ENCODE assay signal across 18 cellular contexts in genomic region chr5:126863402-126863801, GRCh38.
A peak's percentile ranks its signal among the peaks of the same experiment; 100 is the strongest.
DNase-seq lines count a peak whose midpoint lies in the region; ATAC-seq and TF ChIP-seq lines count a peak whose summit lies in the region.
"Had no signal": no experiment of that assay in that cellular context is flagged by ENCODE, and none has a peak within 500 bp of the region (broad histone marks: within the 10 kb centered on the region; RNA-seq: fewer than 3 reads in every experiment).

No MANE protein-coding gene starts in this region.

- DNase-seq in DMS53 (lab: John Stamatoyannopoulos, UW) (peak; percentile 51), DMS53 treated with DMSO at 0.1 percent for 48 hours (lab: John Stamatoyannopoulos, UW; ENCODE audit: unreplicated experiment) (no peak), mesenchymal stem cell (no peak), gastrocnemius medialis (no peak), activated gamma-delta T cell treated with Interleukin-2 at 50 U/mL for 16 hours (no peak), NCI-H2029 treated with DMSO at 0.1 percent for 48 hours (lab: John Stamatoyannopoulos, UW) (no peak), KBM-7 (no peak)
- DNase-seq: CD4-positive, CD25-positive, alpha-beta regulatory T cell; CD8-positive, alpha-beta memory T cell; DMS 273 treated with DMSO at 0.1 percent for 48 hours; DND-41; GOT3; HFFc6 had no signal

- H3K4ac ChIP-seq in mesenchymal stem cell (ENCODE audit: low read depth in 1 of 2, low read length in 2 of 2): no peak overlapping the region

- no peak for TF ChIP-seq CTCF in gastrocnemius medialis (IDR thresholded peaks at IDR 0.05 in 4 of 5, conservative IDR thresholded peaks at IDR 0.05 in 1 of 5)

- no peaks in the 10 kb centered on the region for H3K4me1 ChIP-seq in mesenchymal stem cell (ENCODE audit: control insufficient read depth, insufficient read depth, low read depth, low read length)
- peaks cover 0 to 4% of the 10 kb centered on the region in 2 donors for H3K4me1 ChIP-seq in gastrocnemius medialis
- H3K4me1 ChIP-seq: HAP-1 had no signal

- in situ Hi-C loops in gastrocnemius medialis (cut with MboI; ENCODE audit: low sequenced_read_pairs in 4 of 4) (loop anchor here in 1 of 4 donors (25.0 kb wide), 1 partner anchor 174 kb away; the partner anchor contains the start of gene MARCHF3), KBM-7 (cut with MboI; ENCODE audit: low pct_unique_long_range_greater_than_20kb, low sequenced_read_pairs) (no loop called here)

- TF ChIP-seq POLR2A in gastrocnemius medialis (IDR thresholded peaks at IDR 0.05): no peak

- H3K9me3 ChIP-seq in mesenchymal stem cell (ENCODE audit: control insufficient read depth, low read length): no peaks in the 10 kb centered on the region
- H3K9me3 ChIP-seq in gastrocnemius medialis: no peaks in the 10 kb centered on the region
- H3K9me3 ChIP-seq: BLaER1, HAP-1 had no signal

- no peak overlapping the region for H4K91ac ChIP-seq in mesenchymal stem cell (ENCODE audit: low read length)

- no peak overlapping the region for H3K9ac ChIP-seq in mesenchymal stem cell (ENCODE audit: low read length)
- H3K9ac ChIP-seq: BLaER1 had no signal

- H2BK15ac ChIP-seq in mesenchymal stem cell (ENCODE audit: low read depth, poor library complexity, severe bottlenecking): no peak overlapping the region

- no peak for ATAC-seq in gastrocnemius medialis
- no peak for ATAC-seq in HG03442 (IDR thresholded peaks at IDR 0.05; ENCODE audit: unreplicated experiment)

- intact Hi-C loops in gastrocnemius medialis (cut with DNase I; ENCODE audit: low total_unique reads): loop anchor here (5.0 kb wide), 2 partner anchors 86 to 164 kb away; partner anchors contain the start of gene LMNB1

- no peak overlapping the region for H3K4me2 ChIP-seq in mesenchymal stem cell (ENCODE audit: low read length, poor library complexity, severe bottlenecking)
- H3K4me2 ChIP-seq: BLaER1 had no signal

- H3K27me3 ChIP-seq in mesenchymal stem cell (ENCODE audit: control insufficient read depth in 1 of 2, insufficient read depth in 1 of 2, low read length in 2 of 2) (peaks cover 0 to 3% of the 10 kb centered on the region in 2 experiments), gastrocnemius medialis (no peaks in the 10 kb centered on the region)
- H3K27me3 ChIP-seq: BLaER1 had no signal

- no peak overlapping the region for H3K18ac ChIP-seq in mesenchymal stem cell (ENCODE audit: low read depth in 1 of 2, low read length in 2 of 2)

- no peak overlapping the region for H3K14ac ChIP-seq in mesenchymal stem cell (ENCODE audit: low read length in 2 of 2)

- no peak overlapping the region for H2BK5ac ChIP-seq in mesenchymal stem cell (ENCODE audit: low read depth, low read length, poor library complexity, severe bottlenecking)

- H2BK12ac ChIP-seq in mesenchymal stem cell (ENCODE audit: low read length in 2 of 2): no peak overlapping the region

- H3K27ac ChIP-seq in mesenchymal stem cell (ENCODE audit: low read length, poor library complexity, severe bottlenecking) (no peak overlapping the region), gastrocnemius medialis (peak overlapping the region in 1 of 4 donors; percentile 34)
- H3K27ac ChIP-seq: 22Rv1, BLaER1, C4-2B had no signal

- H2AFZ ChIP-seq in mesenchymal stem cell (ENCODE audit: low read depth, low read length): no peak overlapping the region

- H3K4me3 ChIP-seq in mesenchymal stem cell (ENCODE audit: insufficient read depth in 1 of 2, low read depth in 1 of 2, low read length in 2 of 2): no peak overlapping the region
- H3K4me3 ChIP-seq in gastrocnemius medialis: peak overlapping the region; percentile 31 to 47 (median 38)
- H3K4me3 ChIP-seq: BLaER1, HAP-1 had no signal

- peaks cover 0 to 4% of the 10 kb centered on the region in 2 experiments for H3K36me3 ChIP-seq in mesenchymal stem cell (ENCODE audit: control insufficient read depth in 1 of 2, insufficient read depth in 2 of 2, low read depth in 1 of 2, low read length in 2 of 2)
- H3K36me3 ChIP-seq in gastrocnemius medialis: no peaks in the 10 kb centered on the region
- H3K36me3 ChIP-seq: HAP-1 had no signal

- no peak overlapping the region for H3K23ac ChIP-seq in mesenchymal stem cell (ENCODE audit: low read length in 2 of 2)

- H2BK120ac ChIP-seq in mesenchymal stem cell (ENCODE audit: low read depth, low read length): no peak overlapping the region

- H3K79me1 ChIP-seq in mesenchymal stem cell (replicated peaks; ENCODE audit: low read length, poor library complexity, severe bottlenecking): no peaks in the 10 kb centered on the region

- H4K8ac ChIP-seq in mesenchymal stem cell (ENCODE audit: low read length): peak overlapping the region; percentile 75

- 98% methylated on average over 2 of the region's 4 CpGs for WGBS in mesenchymal stem cell

- H2AK5ac ChIP-seq in mesenchymal stem cell (ENCODE audit: low read length, severe bottlenecking): no peak overlapping the region

Comparison
In these comparisons a context has a peak if more than half of its experiments do, and no peak if none do; other contexts are left out.
1. H3K4me3 ChIP-seq: peak in gastrocnemius medialis (4 of 4); none in mesenchymal stem cell (0 of 2).